ENCODE assay signal across 1 cellular context in genomic region chr9:72855890-72856523, GRCh38.
TF ChIP-seq lines count a peak whose summit lies in the region.

No MANE protein-coding gene starts in this region.

TF ChIP-seq in GM23338, 12 proteins besides CTCF, POLR2A, EP300 and RAD21 (continued from another document):
- no peak for TF ChIP-seq CREB1 (CRISPR knock-in tag; IDR thresholded peaks at IDR 0.05; ENCODE audit: low read depth)
- TF ChIP-seq EZH2phosphoT487 (IDR thresholded peaks at IDR 0.05; ENCODE audit: unreplicated experiment), result no peak
- no peak for TF ChIP-seq ZNF331 (CRISPR knock-in tag; IDR thresholded peaks at IDR 0.05; ENCODE audit: low read depth)
- no peak for TF ChIP-seq JUNB (IDR thresholded peaks at IDR 0.05; ENCODE audit: unreplicated experiment)
- TF ChIP-seq REST (IDR thresholded peaks at IDR 0.05; ENCODE audit: unreplicated experiment), result no peak
- no peak for TF ChIP-seq POLR2AphosphoS5 (IDR thresholded peaks at IDR 0.05; ENCODE audit: low read depth)
- no peak for TF ChIP-seq STAT1 (IDR thresholded peaks at IDR 0.05; ENCODE audit: unreplicated experiment)
